ENCODE assay signal across 20 cellular contexts in the genomic region with DNA sequence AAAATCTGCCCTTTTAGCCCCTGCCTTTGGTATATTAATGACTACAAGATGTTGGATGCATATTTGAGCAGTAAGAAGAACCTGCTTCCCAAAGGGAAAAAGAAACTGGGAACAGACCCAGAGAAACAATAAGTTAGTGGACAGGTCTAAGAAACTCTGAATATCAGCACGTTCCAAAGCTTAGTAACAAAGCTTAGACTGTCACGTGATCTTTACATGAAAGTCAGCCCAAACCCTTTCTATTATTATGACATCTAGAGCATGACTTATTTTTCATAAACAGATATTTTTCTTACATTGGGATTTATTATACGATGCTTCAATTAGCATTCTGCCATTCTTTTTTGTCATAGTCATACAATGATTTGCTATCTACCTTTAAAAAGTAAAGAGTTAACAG.
"Had no signal": no experiment of that assay in that cellular context is flagged by ENCODE, and none has a peak within 500 bp of the region (broad histone marks: within the 10 kb centered on the region; RNA-seq: fewer than 3 reads in every experiment).

No MANE protein-coding gene starts in this region.

- H3K4me3 ChIP-seq: colonic mucosa, esophagus muscularis mucosa, gastrocnemius medialis, lung, skin epidermis, spleen, thoracic aorta, tibial nerve, upper lobe of left lung had no signal

- H3K27me3 ChIP-seq: colonic mucosa, esophagus muscularis mucosa, gastrocnemius medialis, spleen, tibial nerve, upper lobe of left lung had no signal

- H3K27ac ChIP-seq: colonic mucosa, esophagus muscularis mucosa, gastrocnemius medialis, parathyroid adenoma, skin epidermis, spleen, thoracic aorta, tibial nerve had no signal

- DNase-seq: colonic mucosa; dermis blood vessel endothelial cell; effector memory CD4-positive, alpha-beta T cell; foreskin fibroblast; gastrocnemius medialis; natural killer cell; spleen; stimulated activated CD4-positive, alpha-beta T cell treated with anti-CD3 and anti-CD28 coated beads, Interleukin-4, amount 100 ng/mL, for 4 hours; stimulated activated naive CD8-positive, alpha-beta T cell treated with anti-CD3 and anti-CD28 coated beads, Interleukin-15, Interleukin-2, amounts not matched to agents 100 U/mL and 50 U/mL, for 24 hours; upper lobe of left lung had no signal

- H3K9me3 ChIP-seq: colonic mucosa, esophagus muscularis mucosa, gastrocnemius medialis, spleen, thoracic aorta, tibial nerve, upper lobe of left lung had no signal

- ATAC-seq: gastrocnemius medialis; natural killer cell; stimulated activated memory B cell treated with anti-CD40 and anti-IgM and Interleukin-4, amounts not matched to agents 10 μg/mL and 1 μg/mL and 100 μg/mL, for 72 hours; stimulated activated naive CD8-positive, alpha-beta T cell treated with anti-CD3 and anti-CD28 coated beads, Interleukin-15, Interleukin-2, amounts not matched to agents 100 U/mL and 50 U/mL, for 24 hours had no signal

- H3K9ac ChIP-seq: parathyroid adenoma had no signal

- H3K36me3 ChIP-seq: colonic mucosa, esophagus muscularis mucosa, gastrocnemius medialis, spleen, thoracic aorta, tibial nerve, upper lobe of left lung had no signal

- H2AFZ ChIP-seq: parathyroid adenoma had no signal

- H3K4me1 ChIP-seq: colonic mucosa, parathyroid adenoma had no signal

- FAIRE-seq: endothelial cell of umbilical vein, keratinocyte, urothelium cell line had no signal

- H3K79me2 ChIP-seq: parathyroid adenoma had no signal
